ENCODE assay signal across 8 cellular contexts in the genomic region with DNA sequence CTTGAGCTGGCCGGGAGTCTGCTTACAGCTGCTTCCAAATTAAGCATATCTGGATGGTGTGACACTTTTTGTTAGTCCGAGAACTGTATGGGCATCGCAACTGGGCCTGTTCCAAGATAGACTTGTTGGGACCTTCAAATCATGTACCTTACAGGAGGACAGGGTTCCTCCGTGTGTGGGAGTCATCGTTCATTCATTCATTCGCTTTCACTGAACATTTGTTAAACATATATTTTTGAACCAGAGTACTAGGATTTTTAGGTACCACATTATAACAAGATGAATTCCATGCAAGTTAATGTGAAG. TPM values are rescaled to one million over a fixed set of nuclear protein-coding genes. Genes with fewer than 3 reads are reported as not detected.
A peak's percentile ranks its signal among the peaks of the same experiment; 100 is the strongest.
DNase-seq lines count a peak whose midpoint lies in the region; ATAC-seq and TF ChIP-seq lines count a peak whose summit lies in the region.

No MANE protein-coding gene starts in this region.

- intact Hi-C loops in testis (cut with DNase I; ENCODE audit: low total_unique reads): no loop called here

- H3K9ac ChIP-seq in iPS-15b (ENCODE audit: low read depth, low read length): no peak overlapping the region

- no peaks in the 10 kb centered on the region for H3K27me3 ChIP-seq in iPS-15b (ENCODE audit: control insufficient read depth, insufficient read depth, low read length)
- H3K27me3 ChIP-seq in testis: no peaks in the 10 kb centered on the region

- DNase-seq in testis (no peak), COR-L47 (lab: John Stamatoyannopoulos, UW) (no peak)
- DNase-seq in stimulated activated CD4-positive, alpha-beta T cell treated with anti-CD3 and anti-CD28 coated beads, Interleukin-4, amount 100 ng/mL, for 4 hours: no peak

- H3K36me3 ChIP-seq in iPS-15b (ENCODE audit: control insufficient read depth, insufficient read depth, low read length) (no peaks in the 10 kb centered on the region), testis (ENCODE audit: low read depth, missing control alignments) (no peaks in the 10 kb centered on the region)

- TF ChIP-seq CTCF in VCaP (conservative IDR thresholded peaks at IDR 0.05): no peak
- no peak for TF ChIP-seq CTCF in testis (IDR thresholded peaks at IDR 0.05)

- no peaks in the 10 kb centered on the region for H3K9me3 ChIP-seq in iPS-15b (ENCODE audit: control insufficient read depth, insufficient read depth, low read length)
- H3K9me3 ChIP-seq in testis: no peaks in the 10 kb centered on the region

- peak overlapping the region; percentile 95 for H3K4me3 ChIP-seq in iPS-15b (ENCODE audit: low read depth, low read length)
- peak overlapping the region; percentile 88 to 98 for H3K4me3 ChIP-seq in testis

- ATAC-seq in GM18867 (IDR thresholded peaks at IDR 0.05; ENCODE audit: unreplicated experiment): peak; percentile 37
- peak; percentile 25 for ATAC-seq in HG02763 (IDR thresholded peaks at IDR 0.05; ENCODE audit: unreplicated experiment)
- ATAC-seq in HG02840 (IDR thresholded peaks at IDR 0.05; ENCODE audit: low FRiP score, unreplicated experiment): no peak

- no peak for TF ChIP-seq POLR2A in testis (IDR thresholded peaks at IDR 0.05)

- peak overlapping the region; percentile 96 for H3K27ac ChIP-seq in VCaP
- peak overlapping the region; percentile 61 to 74 for H3K27ac ChIP-seq in testis

- WGBS in testis, 2 donors: 5 to 7% methylated on average over 6 of the region's 6 CpGs

- H3K4me1 ChIP-seq in iPS-15b (ENCODE audit: control insufficient read depth, insufficient read depth, low read length) (peaks cover 11% of the 10 kb centered on the region), testis (peaks cover 4% of the 10 kb centered on the region)

RNA-seq across cellular contexts. Expression of a gene that starts 0.4 kb away (rescaled TPM):
- 10 to 100 TPM; 27.4 to 37.2 TPM for total RNA-seq in testis
- polyA plus RNA-seq in testis (ENCODE audit: insufficient read depth, low read depth, low replicate concordance): 46.4 TPM

RNA-seq across cellular contexts. Expression of a gene that starts 58.7 kb away (rescaled TPM):
- total RNA-seq in testis: 100 to 1,000 TPM in 1 of 2 donors, 10 to 100 TPM in 1; 74.5 to 108 TPM
- 43.7 TPM for polyA plus RNA-seq in testis (ENCODE audit: insufficient read depth, low read depth, low replicate concordance)
